In genomic region chr22:34102633-34103032, GRCh38 we compare ENCODE assay signal across 16 cellular contexts.
"Had no signal": no experiment of that assay in that cellular context is flagged by ENCODE, and none has a peak within 500 bp of the region (broad histone marks: within the 10 kb centered on the region; RNA-seq: fewer than 3 reads in every experiment).

No MANE protein-coding gene starts in this region.

- H3K27me3 ChIP-seq: vagina had no signal

- H3K4me1 Mint-ChIP-seq: activated naive CD8-positive, alpha-beta T cell treated with anti-CD3 and anti-CD28 coated beads for 36 hours had no signal

- DNase-seq: activated CD4-positive, alpha-beta T cell treated with anti-CD3 and anti-CD28 coated beads, Interleukin-2, amount 50 U/mL, for 1 hour; activated naive CD8-positive, alpha-beta T cell treated with anti-CD3 and anti-CD28 coated beads for 36 hours; amygdala; body of pancreas; central memory CD4-positive, alpha-beta T cell; foreskin melanocyte; left lung; naive thymus-derived CD8-positive, alpha-beta T cell; stimulated activated CD4-positive, alpha-beta T cell treated with anti-CD3 and anti-CD28 coated beads, Interleukin-4, amount 100 ng/mL, for 1 hour; stimulated activated naive CD4-positive, alpha-beta T cell; tibial artery had no signal

- H3K36me3 Mint-ChIP-seq: activated naive CD8-positive, alpha-beta T cell treated with anti-CD3 and anti-CD28 coated beads for 36 hours had no signal

- H3K36me3 ChIP-seq: left lung, tibial artery, vagina had no signal

- H3K4me3 Mint-ChIP-seq: activated naive CD8-positive, alpha-beta T cell treated with anti-CD3 and anti-CD28 coated beads for 36 hours; activated T-helper 1 cell treated with anti-CD3 and anti-CD28 coated beads, Interleukin-12 subunit alpha, Interleukin-12 subunit beta, Interleukin-2, Interleukin-4 antibody, amounts not matched to agents 30 ng/mL and 10 ng/mL and 1 ng/mL, durations not matched to agents 14 hours and 24 hours and 36 hours; naive thymus-derived CD8-positive, alpha-beta T cell had no signal

- H3K4me3 ChIP-seq: body of pancreas, coronary artery, left lung, tibial artery, vagina had no signal

- FAIRE-seq: islet of Langerhans had no signal

- H3K27ac Mint-ChIP-seq: activated naive CD8-positive, alpha-beta T cell treated with anti-CD3 and anti-CD28 coated beads for 36 hours; activated T-helper 1 cell treated with anti-CD3 and anti-CD28 coated beads, Interleukin-12 subunit alpha, Interleukin-12 subunit beta, Interleukin-2, Interleukin-4 antibody, amounts not matched to agents 30 ng/mL and 10 ng/mL and 1 ng/mL, durations not matched to agents 14 hours and 24 hours and 36 hours; naive thymus-derived CD8-positive, alpha-beta T cell had no signal

- ATAC-seq: activated CD4-positive, CD25-positive, alpha-beta regulatory T cell treated with anti-CD3 and anti-CD28 coated beads, Interleukin-2, amount 50 U/mL, for 24 hours; body of pancreas; left lung; naive thymus-derived CD8-positive, alpha-beta T cell had no signal
